In genomic region chr5:61768692-61769281, GRCh38 we compare ENCODE assay signal across 8 cellular contexts.
A peak's percentile ranks its signal among the peaks of the same experiment; 100 is the strongest.
DNase-seq lines count a peak whose midpoint lies in the region; ATAC-seq and TF ChIP-seq lines count a peak whose summit lies in the region.

No MANE protein-coding gene starts in this region.

- intact Hi-C loops in left cardiac atrium (cut with DNase I): no loop called here

- H3K4me1 Mint-ChIP-seq in chondrocyte (ENCODE audit: low read depth): peaks cover 12% of the 10 kb centered on the region

- no peak overlapping the region for H3K27ac Mint-ChIP-seq in chondrocyte (ENCODE audit: unreplicated experiment)

- TF ChIP-seq CTCF in chondrocyte (IDR thresholded peaks at IDR 0.05) (peak; percentile 70), retinal pigment epithelial cell (conservative IDR thresholded peaks at IDR 0.05; ENCODE audit: low read depth, low read length) (peak; percentile 95)

- peaks cover 35% of the 10 kb centered on the region for H3K27me3 Mint-ChIP-seq in chondrocyte (ENCODE audit: low read depth)

- no peak overlapping the region for H3K4me3 ChIP-seq in retinal pigment epithelial cell (ENCODE audit: low read length)

- peaks cover 1% of the 10 kb centered on the region for H3K36me3 Mint-ChIP-seq in chondrocyte (ENCODE audit: low read depth)

- ATAC-seq in GM18519 (IDR thresholded peaks at IDR 0.05; ENCODE audit: low FRiP score, unreplicated experiment) (peak; percentile 95), HG02840 (IDR thresholded peaks at IDR 0.05; ENCODE audit: low FRiP score, unreplicated experiment) (peak; percentile 68), left cardiac atrium (no peak)

- peaks cover 6% of the 10 kb centered on the region for H3K9me3 Mint-ChIP-seq in chondrocyte (ENCODE audit: low read depth)

- no peak overlapping the region for H3K4me3 Mint-ChIP-seq in chondrocyte (ENCODE audit: unreplicated experiment)

- DNase-seq in AG08396 (ENCODE audit: low spot score) (peak; percentile 18), NCI-H1694 treated with DMSO at 0.1 percent for 48 hours (lab: John Stamatoyannopoulos, UW) (peak; percentile 4), chondrocyte (ENCODE audit: low spot score) (no peak), retinal pigment epithelial cell (ENCODE audit: low read depth) (peak; percentile 8), left cardiac atrium (no peak), Ammon's horn (ENCODE audit: low spot score) (no peak)

Comparison
In these comparisons a context has a peak if more than half of its experiments do, and no peak if none do; other contexts are left out.
1. DNase-seq: peak in AG08396 (single experiment), NCI-H1694 treated with DMSO at 0.1 percent for 48 hours (single experiment) and retinal pigment epithelial cell (single experiment); none in chondrocyte (single experiment), left cardiac atrium (single experiment) and Ammon's horn (single experiment).
2. ATAC-seq: peak in GM18519 (single experiment) and HG02840 (single experiment); none in left cardiac atrium (0 of 2).